Comparison of ENCODE assay signal across 19 cellular contexts in the genomic region with DNA sequence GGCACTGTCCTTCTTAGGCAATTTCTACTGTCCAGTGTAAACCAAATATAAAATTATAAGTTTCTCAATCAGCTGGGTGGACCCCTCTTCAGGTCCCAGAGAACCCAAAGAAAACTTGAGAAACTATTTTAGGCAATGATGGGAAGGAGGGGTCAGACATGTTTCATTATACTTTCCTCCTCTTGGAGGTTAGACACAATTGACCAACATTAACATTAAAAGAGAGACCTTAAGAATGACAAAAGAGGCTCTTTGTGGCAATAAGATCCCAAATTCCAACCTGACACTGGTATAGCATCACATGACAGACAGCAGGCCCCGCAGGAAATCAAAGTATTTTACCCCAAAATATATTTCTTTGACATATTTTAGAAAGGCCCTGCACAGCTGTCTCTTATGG.
A peak's percentile ranks its signal among the peaks of the same experiment; 100 is the strongest.
DNase-seq lines count a peak whose midpoint lies in the region; ATAC-seq, FAIRE-seq and TF ChIP-seq lines count a peak whose summit lies in the region.
"Had no signal": no experiment of that assay in that cellular context is flagged by ENCODE, and none has a peak within 500 bp of the region (broad histone marks: within the 10 kb centered on the region; RNA-seq: fewer than 3 reads in every experiment).

No MANE protein-coding gene starts in this region.

- peaks cover 9% of the 10 kb centered on the region; the same call in 1 of the 3 replicates for H3K9me3 Mint-ChIP-seq in GM23338

- H2AK5ac ChIP-seq in H1 (ENCODE audit: low read depth, low read length): no peak overlapping the region

- H3K27ac ChIP-seq in GM23338 (ENCODE audit: low read depth): peak overlapping the region; percentile 85
- peak overlapping the region; percentile 76 for H3K27ac ChIP-seq in HUES64 (ENCODE audit: low read depth, low read length)
- no peak overlapping the region for H3K27ac ChIP-seq in H1 (ENCODE audit: low read depth, low read length)
- H3K27ac ChIP-seq in aorta (ENCODE audit: low read depth in 1 of 2, low read length in 2 of 2): no peak overlapping the region
- H3K27ac ChIP-seq: BLaER1, HL-60, KMS-11 had no signal

- peak overlapping the region; percentile 20; the same call in 1 of the 2 replicates for H3K18ac ChIP-seq in H1 (ENCODE audit: extremely low read depth, low read length)

- no peak overlapping the region for H3K4ac ChIP-seq in H1 (replicated peaks; ENCODE audit: insufficient read length, low read depth, low read length)

- FAIRE-seq in H1 (lab: Jason Lieb, UNC): no peak
- FAIRE-seq: GM12892 had no signal

- H3K79me1 ChIP-seq in H1 (ENCODE audit: low read depth, low read length): no peaks in the 10 kb centered on the region

- WGBS in HUES64: 67% methylated on average over 1 of the region's 1 CpG
- 65% methylated on average over 1 of the region's 1 CpG; no CpG with 5 or more reads in 1 of the 2 experiments for WGBS in H1 (ENCODE audit: extremely low coverage in 1 of 2, insufficient coverage in 1 of 2, insufficient read length in 1 of 2, insufficient replicate concordance in 2 of 2, low coverage in 1 of 2, low lambda C conversion rate in 2 of 2, missing lambda C conversion rate in 1 of 2), 2 experiments
- WGBS in aorta, 2 donors: 56 to 72% methylated on average over 1 of the region's 1 CpG

- TF ChIP-seq POLR2A in H1 (IDR thresholded peaks at IDR 0.05; ENCODE audit: control extremely low read depth in 1 of 2, low read depth in 2 of 2, low read length in 2 of 2): no peak

- H3K36me3 ChIP-seq in GM23338 (ENCODE audit: insufficient read depth) (no peaks in the 10 kb centered on the region), HUES64 (ENCODE audit: insufficient read depth, low read length) (no peaks in the 10 kb centered on the region), H1 (ENCODE audit: control insufficient read depth in 2 of 4, insufficient read depth in 4 of 4, low read length in 3 of 4) (no peaks in the 10 kb centered on the region; a peak in 1 of 8 replicates), aorta (ENCODE audit: control insufficient read depth in 1 of 2, insufficient read depth in 2 of 2, low read length in 1 of 2) (no peaks in the 10 kb centered on the region)
- H3K36me3 ChIP-seq: BLaER1 had no signal

- no peak for TF ChIP-seq RAD21 in H1 (IDR thresholded peaks at IDR 0.05 in 1 of 2, conservative IDR thresholded peaks at IDR 0.05 in 1 of 2; ENCODE audit: low read depth in 2 of 2, low read length in 2 of 2)

- H3K9ac ChIP-seq in HUES64 (ENCODE audit: low read depth, low read length) (0 out of 2 replicates have a peak overlapping the region, but pooled peaks have one; percentile 12), H1 (replicated peaks in 1 of 4; ENCODE audit: extremely low read depth in 1 of 4, low read depth in 3 of 4, low read length in 3 of 4) (no peak overlapping the region)
- H3K9ac ChIP-seq: BLaER1, KMS-11 had no signal

- H3K4me2 ChIP-seq in GM23338 (peak overlapping the region; percentile 18), H1 (ENCODE audit: insufficient read depth in 1 of 2, low read depth in 2 of 2, low read length in 2 of 2) (peak overlapping the region; percentile 12 to 48; a peak in 3 of 4 replicates)
- H3K4me2 ChIP-seq: BLaER1, KMS-11 had no signal

- no peak overlapping the region for H3K23ac ChIP-seq in H1 (ENCODE audit: insufficient read length)

- H4K8ac ChIP-seq in H1 (ENCODE audit: extremely low read depth, insufficient read depth, low read length): no peak overlapping the region

- peak overlapping the region; percentile 81 for H4K91ac ChIP-seq in H1 (replicated peaks; ENCODE audit: insufficient read length, low read length)

- H3K23me2 ChIP-seq in H1 (ENCODE audit: low read depth, low read length): no peaks in the 10 kb centered on the region; the same call in 1 of the 2 replicates

- no peak overlapping the region for H2BK15ac ChIP-seq in H1 (ENCODE audit: low read length)

- peak overlapping the region; percentile 67; the same call in 1 of the 2 replicates for H2BK5ac ChIP-seq in H1 (ENCODE audit: low read depth, low read length)

- peak overlapping the region; percentile 96 for H3K27ac Mint-ChIP-seq in GM23338
- H3K27ac Mint-ChIP-seq: CD14-positive monocyte; CD8-positive, alpha-beta T cell had no signal

- peak overlapping the region; percentile 51 for H2BK12ac ChIP-seq in H1 (ENCODE audit: low read depth, low read length)

- 0 out of 2 replicates have a peak overlapping the region, but pooled peaks have one; percentile 27 for H2BK20ac ChIP-seq in H1 (ENCODE audit: low read length)

- H3K9me3 ChIP-seq in HUES64 (ENCODE audit: insufficient read depth, low read depth, low read length) (no peaks in the 10 kb centered on the region), H1 (ENCODE audit: insufficient read depth in 2 of 2, low read depth in 1 of 2, low read length in 1 of 2) (no peaks in the 10 kb centered on the region), aorta (ENCODE audit: control insufficient read depth, low read length) (peaks cover 3% of the 10 kb centered on the region)
- H3K9me3 ChIP-seq: BLaER1 had no signal

- H3F3A ChIP-seq in GM23338 (replicated peaks; ENCODE audit: low read depth): no peaks in the 10 kb centered on the region

- H3K27me3 ChIP-seq in GM23338 (ENCODE audit: insufficient read depth) (no peaks in the 10 kb centered on the region), HUES64 (ENCODE audit: insufficient read depth, low read length) (no peaks in the 10 kb centered on the region), H1 (replicated peaks in 1 of 4; ENCODE audit: control insufficient read depth in 3 of 4, extremely low read depth in 1 of 4, insufficient read depth in 3 of 4, low read length in 3 of 4) (no peaks in the 10 kb centered on the region), aorta (ENCODE audit: control insufficient read depth in 1 of 2, insufficient read depth in 2 of 2, low read length in 1 of 2) (no peaks in the 10 kb centered on the region)
- H3K27me3 ChIP-seq: BLaER1 had no signal

- H3K4me3 Mint-ChIP-seq in GM23338: no peak overlapping the region
- H3K4me3 Mint-ChIP-seq: CD14-positive monocyte; CD8-positive, alpha-beta T cell had no signal

- H3K4me3 ChIP-seq in GM23338 (no peak overlapping the region), HUES64 (ENCODE audit: low read length) (no peak overlapping the region), H1 (ENCODE audit: extremely low read depth in 1 of 4, insufficient read depth in 2 of 4, low read depth in 3 of 4, low read length in 4 of 4) (no peak overlapping the region), aorta (ENCODE audit: low read length in 2 of 2) (no peak overlapping the region)
- H3K4me3 ChIP-seq: BLaER1 had no signal

- CTCF ChIA-PET in H1 (lab: Charles Lee; ENCODE audit: partially characterized antibody): interaction anchor here (1.0 kb wide), 1 partner anchor 158 kb away, joined by 3 read pairs; no protein-coding TSS in a partner anchor

- H3K4me1 Mint-ChIP-seq in GM23338: peaks cover 23% of the 10 kb centered on the region
- H3K4me1 Mint-ChIP-seq: CD14-positive monocyte had no signal

- TF ChIP-seq CTCF in GM23338 (conservative IDR thresholded peaks at IDR 0.05; ENCODE audit: low read depth in 2 of 2): no peak
- no peak for TF ChIP-seq CTCF in H1 (IDR thresholded peaks at IDR 0.05; ENCODE audit: control extremely low read depth in 1 of 3, insufficient read depth in 1 of 3, low read depth in 1 of 3, low read length in 3 of 3)

- POLR2A ChIA-PET in H1 (lab: Charles Lee; ENCODE audit: partially characterized antibody): no interaction called here

- intact Hi-C loops in aorta (cut with DNase I): no loop called here

- ATAC-seq in GM23338 (peak; percentile 50; the same call in 2 of the 3 replicates), aorta (ENCODE audit: low FRiP score) (no peak), GM19463 (IDR thresholded peaks at IDR 0.05; ENCODE audit: unreplicated experiment) (no peak)
- ATAC-seq: CD8-positive, alpha-beta T cell had no signal

- no peak overlapping the region for H3K14ac ChIP-seq in H1 (ENCODE audit: insufficient read length)

- TF ChIP-seq EP300 in H1 (IDR thresholded peaks at IDR 0.05; ENCODE audit: borderline replicate concordance in 1 of 2, low read depth in 2 of 2, low read length in 2 of 2): no peak

- peaks cover 7% of the 10 kb centered on the region for H3K27me3 Mint-ChIP-seq in GM23338 (ENCODE audit: insufficient read depth, low read depth, poor library complexity)

- H2AFZ ChIP-seq in GM23338: no peak overlapping the region
- no peak overlapping the region for H2AFZ ChIP-seq in H1 (ENCODE audit: low read length)

- peak overlapping the region; percentile 89 for H4K5ac ChIP-seq in H1 (ENCODE audit: insufficient read length, low read depth, low read length)

- H3K79me2 ChIP-seq in GM23338 (replicated peaks; ENCODE audit: insufficient read depth) (no peaks in the 10 kb centered on the region), H1 (ENCODE audit: control insufficient read depth in 1 of 2, insufficient read depth in 2 of 2, low read length in 2 of 2) (no peaks in the 10 kb centered on the region)

- peak overlapping the region; percentile 87 for H2BK120ac ChIP-seq in H1 (replicated peaks; ENCODE audit: low read depth, low read length)

- peak; percentile 39 for DNase-seq in GM23338 (ENCODE audit: low spot score)
- DNase-seq in H1 (ENCODE audit: low read depth in 1 of 2, low spot score in 2 of 2): no peak
- DNase-seq in aorta: no peak
- no peak for DNase-seq in SKM-1 treated with dmso at 0.1 percent for 144 hours (lab: John Stamatoyannopoulos, UW; ENCODE audit: unreplicated experiment)
- DNase-seq in COR-L47 (lab: John Stamatoyannopoulos, UW): no peak
- DNase-seq: 8988T; CD8-positive, alpha-beta T cell; DMS 273 treated with DMSO at 0.1 percent for 48 hours; DMS53; DND-41; GDM1; HCEC 1CT had no signal

- H3K36me3 Mint-ChIP-seq in GM23338 (ENCODE audit: low read depth): peaks cover 3% of the 10 kb centered on the region; the same call in 1 of the 3 replicates
- H3K36me3 Mint-ChIP-seq: CD14-positive monocyte; CD8-positive, alpha-beta T cell had no signal

- peaks cover 12% of the 10 kb centered on the region for H3K4me1 ChIP-seq in GM23338 (ENCODE audit: insufficient read depth)
- H3K4me1 ChIP-seq in HUES64 (ENCODE audit: insufficient read depth, low read length): peaks cover 15% of the 10 kb centered on the region
- H3K4me1 ChIP-seq in H1 (replicated peaks in 1 of 4; ENCODE audit: control insufficient read depth in 3 of 4, insufficient read depth in 4 of 4, low read length in 3 of 4): peaks cover 0 to 6% (median 1%) of the 10 kb centered on the region in 4 experiments; a peak in 3 of 7 replicates
- no peaks in the 10 kb centered on the region for H3K4me1 ChIP-seq in aorta (ENCODE audit: control insufficient read depth in 1 of 2, insufficient read depth in 2 of 2, low read length in 2 of 2)
- H3K4me1 ChIP-seq: BLaER1 had no signal

- H3K9me2 ChIP-seq in GM23338 (ENCODE audit: insufficient read depth): peaks cover 26% of the 10 kb centered on the region

- H4K20me1 ChIP-seq in GM23338 (replicated peaks; ENCODE audit: insufficient read depth) (no peaks in the 10 kb centered on the region), H1 (replicated peaks in 1 of 2; ENCODE audit: control insufficient read depth in 1 of 2, insufficient read depth in 2 of 2, low read length in 2 of 2) (no peaks in the 10 kb centered on the region)
- H4K20me1 ChIP-seq: BLaER1 had no signal

- no peak overlapping the region for H3K56ac ChIP-seq in H1 (replicated peaks; ENCODE audit: insufficient read length, low read depth, low read length)

TF ChIP-seq in H1, 55 proteins besides CTCF, POLR2A, EP300 and RAD21 (continues in another document):
- TF ChIP-seq JUND (IDR thresholded peaks at IDR 0.05; ENCODE audit: low read length) (no peak), SRF (IDR thresholded peaks at IDR 0.05; ENCODE audit: low read depth, low read length) (no peak)

Comparison
In these comparisons a context has a peak if more than half of its experiments do, and no peak if none do; other contexts are left out.
1. H3K27ac ChIP-seq: peak in GM23338 (single experiment) and HUES64 (single experiment); none in H1 (single experiment) and aorta (0 of 2).